8 cellular contexts compared by ENCODE assay signal in the genomic region with DNA sequence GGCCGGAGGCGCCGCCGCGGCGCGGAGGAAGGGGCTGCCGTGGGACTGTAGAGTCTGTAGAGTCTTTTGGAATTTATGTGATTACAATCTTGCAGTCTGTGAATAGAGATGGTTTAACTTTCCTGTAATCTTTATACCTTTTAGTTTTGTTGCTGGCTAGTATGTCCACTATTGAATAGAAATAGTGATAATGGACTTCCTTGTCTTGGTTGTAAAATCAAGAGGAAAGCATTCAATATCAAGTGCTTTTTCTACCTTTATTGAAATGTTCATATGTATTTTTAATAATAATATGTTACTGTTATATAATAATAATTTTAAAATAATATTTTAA. TPM values are rescaled to one million over a fixed set of nuclear protein-coding genes. Genes with fewer than 3 reads are reported as not detected.
DNase-seq lines count a peak whose midpoint lies in the region; TF ChIP-seq lines count a peak whose summit lies in the region.
"Not testable (repeated sequence)": the region's sequence is repeated elsewhere in the genome, so short reads cannot be mapped to it uniquely, and the experiment has no call there.

No MANE protein-coding gene starts in this region.

- peak overlapping the region; percentile 100 for H2AFZ ChIP-seq in neuronal stem cell (ENCODE audit: low read length)

- in situ Hi-C loops in astrocyte of the cerebellum (cut with HindIII; ENCODE audit: low sequenced_read_pairs), result not testable (repeated sequence)

- peak overlapping the region; percentile 58 for H2BK12ac ChIP-seq in neuronal stem cell (ENCODE audit: low read length)

- H3K4me1 ChIP-seq in HUES6 (ENCODE audit: control insufficient read depth, insufficient read depth, low read length); neuronal stem cell (ENCODE audit: control insufficient read depth in 2 of 2, insufficient read depth in 1 of 2, low read depth in 1 of 2, low read length in 2 of 2): not testable (repeated sequence)

- no CpG with 5 or more reads among the region's 8 CpGs for WGBS in neuronal stem cell (ENCODE audit: extremely low coverage in 2 of 2, insufficient read length in 2 of 2, insufficient replicate concordance in 1 of 2), 2 donors

- H3K79me1 ChIP-seq in neuronal stem cell (ENCODE audit: low read depth, low read length), result not testable (repeated sequence)

- H3K36me3 ChIP-seq in HUES6 (ENCODE audit: control insufficient read depth, insufficient read depth, low read length); kidney epithelial cell (ENCODE audit: control insufficient read depth, insufficient read depth, low read length); neuronal stem cell (replicated peaks in 1 of 2; ENCODE audit: control insufficient read depth in 2 of 2, insufficient read depth in 2 of 2, low read length in 2 of 2): not testable (repeated sequence)

- H3K9ac ChIP-seq in HUES6 (ENCODE audit: low read length) (peak overlapping the region; percentile 92), neuronal stem cell (ENCODE audit: low read depth, low read length, poor library complexity) (peak overlapping the region; percentile 81)

- peak overlapping the region; percentile 95 for H3K4me3 Mint-ChIP-seq in T-helper 2 cell treated with Interferon-gamma antibody and Interleukin-4, amounts not matched to agents 5 μg/mL and 100 μg/mL, for 36 hours

- H3K27me3 ChIP-seq in HUES6 (ENCODE audit: control insufficient read depth, insufficient read depth, low read length); kidney epithelial cell (ENCODE audit: control insufficient read depth, insufficient read depth, low read length); neuronal stem cell (ENCODE audit: control insufficient read depth in 3 of 3, insufficient read depth in 3 of 3, low read depth in 1 of 3, low read length in 3 of 3): not testable (repeated sequence)

- peak overlapping the region; percentile 73 for H3K23ac ChIP-seq in neuronal stem cell (ENCODE audit: low read depth, low read length, poor library complexity)

- not testable (repeated sequence) for H3K14ac ChIP-seq in neuronal stem cell (ENCODE audit: low read length)

- DNase-seq in T-helper 2 cell treated with Interferon-gamma antibody and Interleukin-4, amounts not matched to agents 5 μg/mL and 100 μg/mL, for 36 hours (ENCODE audit: low spot score); astrocyte of the cerebellum (ENCODE audit: low read depth); epithelial cell of prostate (ENCODE audit: low read depth, low spot score); kidney epithelial cell (ENCODE audit: low read depth); neuronal stem cell (ENCODE audit: low spot score): not testable (repeated sequence)

- not testable (repeated sequence) for H3K36me3 Mint-ChIP-seq in T-helper 2 cell treated with Interferon-gamma antibody and Interleukin-4, amounts not matched to agents 5 μg/mL and 100 μg/mL, for 36 hours (ENCODE audit: low read depth)

- not testable (repeated sequence) for H3K4me1 Mint-ChIP-seq in T-helper 2 cell treated with Interferon-gamma antibody and Interleukin-4, amounts not matched to agents 5 μg/mL and 100 μg/mL, for 36 hours (ENCODE audit: low read depth)

- not testable (repeated sequence) for H4K8ac ChIP-seq in neuronal stem cell (ENCODE audit: low read depth, low read length)

- H3K4me2 ChIP-seq in neuronal stem cell (ENCODE audit: insufficient read depth, low read length, poor library complexity, severe bottlenecking), result peak overlapping the region; percentile 49

- H2BK120ac ChIP-seq in neuronal stem cell (ENCODE audit: low read depth, low read length), result not testable (repeated sequence)

- H4K91ac ChIP-seq in neuronal stem cell (ENCODE audit: low read depth, low read length, poor library complexity), result not testable (repeated sequence)

- H2BK15ac ChIP-seq in neuronal stem cell (ENCODE audit: low read length), result not testable (repeated sequence)

- peak overlapping the region; percentile 89 for H3K27ac Mint-ChIP-seq in T-helper 2 cell treated with Interferon-gamma antibody and Interleukin-4, amounts not matched to agents 5 μg/mL and 100 μg/mL, for 36 hours

- H3K27ac ChIP-seq in C4-2B (peak overlapping the region; percentile 89), HUES6 (ENCODE audit: low read depth, low read length) (peak overlapping the region; percentile 55; the same call in 1 of the 2 replicates), epithelial cell of prostate (peak overlapping the region; percentile 70), neuronal stem cell (replicated peaks; ENCODE audit: low read length) (peak overlapping the region; percentile 84), temporal lobe (ENCODE audit: low read depth, low read length) (peak overlapping the region; percentile 78)

- H2BK5ac ChIP-seq in neuronal stem cell (ENCODE audit: low read length), result not testable (repeated sequence)

- not testable (repeated sequence) for H3K4ac ChIP-seq in neuronal stem cell (ENCODE audit: low read length)

- TF ChIP-seq CTCF in C4-2B (conservative IDR thresholded peaks at IDR 0.05); astrocyte of the cerebellum (IDR thresholded peaks at IDR 0.05; ENCODE audit: low read depth, low read length, missing control alignments); kidney epithelial cell (IDR thresholded peaks at IDR 0.05; ENCODE audit: insufficient read depth, low read length, poor library complexity, severe bottlenecking): not testable (repeated sequence)

- H3K9me3 ChIP-seq in HUES6 (ENCODE audit: control insufficient read depth, insufficient read depth, low read depth, low read length); neuronal stem cell (replicated peaks in 1 of 2; ENCODE audit: control insufficient read depth in 2 of 2, insufficient read depth in 1 of 2, low read depth in 1 of 2, low read length in 2 of 2): not testable (repeated sequence)

- peak overlapping the region; percentile 95 for H3K18ac ChIP-seq in neuronal stem cell (ENCODE audit: low read length)

- H2AK5ac ChIP-seq in neuronal stem cell (ENCODE audit: low read depth, low read length), result not testable (repeated sequence)

- not testable (repeated sequence) for H3K9me3 Mint-ChIP-seq in T-helper 2 cell treated with Interferon-gamma antibody and Interleukin-4, amounts not matched to agents 5 μg/mL and 100 μg/mL, for 36 hours

- H3K27me3 Mint-ChIP-seq in T-helper 2 cell treated with Interferon-gamma antibody and Interleukin-4, amounts not matched to agents 5 μg/mL and 100 μg/mL, for 36 hours (ENCODE audit: low read depth), result not testable (repeated sequence)

- H3K4me3 ChIP-seq in HUES6 (ENCODE audit: low read depth, low read length), result peak overlapping the region; percentile 86
- H3K4me3 ChIP-seq in astrocyte of the cerebellum (ENCODE audit: low read depth, low read length), result peak overlapping the region; percentile 53
- peak overlapping the region; percentile 45 for H3K4me3 ChIP-seq in kidney epithelial cell (ENCODE audit: low read depth, low read length)
- peak overlapping the region; percentile 67 to 81 for H3K4me3 ChIP-seq in neuronal stem cell (ENCODE audit: low read length in 2 of 2)

RNA-seq across cellular contexts. Expression of gene ANKRD18B, which starts 12.9 kb away (rescaled TPM):
- total RNA-seq in kidney epithelial cell (2.1 and 3.8 TPM in 2 replicates), temporal lobe (0.25 TPM)
- 20.4 TPM for polyA plus RNA-seq in neuronal stem cell (2013, experiment 1 of 2)
- polyA plus RNA-seq in neuronal stem cell (2013, experiment 2 of 2), result 22.5 TPM

RNA-seq across cellular contexts. Expression of gene NOL6, which starts 37.4 kb away (rescaled TPM):
- total RNA-seq in kidney epithelial cell (32.8 and 34.8 TPM in 2 replicates), temporal lobe (11.3 TPM)
- polyA plus RNA-seq in neuronal stem cell (2013, experiment 1 of 2), result 10.4 TPM
- 10.7 TPM for polyA plus RNA-seq in neuronal stem cell (2013, experiment 2 of 2)
